ENCODE assay signal across 1 cellular context in the genomic region with DNA sequence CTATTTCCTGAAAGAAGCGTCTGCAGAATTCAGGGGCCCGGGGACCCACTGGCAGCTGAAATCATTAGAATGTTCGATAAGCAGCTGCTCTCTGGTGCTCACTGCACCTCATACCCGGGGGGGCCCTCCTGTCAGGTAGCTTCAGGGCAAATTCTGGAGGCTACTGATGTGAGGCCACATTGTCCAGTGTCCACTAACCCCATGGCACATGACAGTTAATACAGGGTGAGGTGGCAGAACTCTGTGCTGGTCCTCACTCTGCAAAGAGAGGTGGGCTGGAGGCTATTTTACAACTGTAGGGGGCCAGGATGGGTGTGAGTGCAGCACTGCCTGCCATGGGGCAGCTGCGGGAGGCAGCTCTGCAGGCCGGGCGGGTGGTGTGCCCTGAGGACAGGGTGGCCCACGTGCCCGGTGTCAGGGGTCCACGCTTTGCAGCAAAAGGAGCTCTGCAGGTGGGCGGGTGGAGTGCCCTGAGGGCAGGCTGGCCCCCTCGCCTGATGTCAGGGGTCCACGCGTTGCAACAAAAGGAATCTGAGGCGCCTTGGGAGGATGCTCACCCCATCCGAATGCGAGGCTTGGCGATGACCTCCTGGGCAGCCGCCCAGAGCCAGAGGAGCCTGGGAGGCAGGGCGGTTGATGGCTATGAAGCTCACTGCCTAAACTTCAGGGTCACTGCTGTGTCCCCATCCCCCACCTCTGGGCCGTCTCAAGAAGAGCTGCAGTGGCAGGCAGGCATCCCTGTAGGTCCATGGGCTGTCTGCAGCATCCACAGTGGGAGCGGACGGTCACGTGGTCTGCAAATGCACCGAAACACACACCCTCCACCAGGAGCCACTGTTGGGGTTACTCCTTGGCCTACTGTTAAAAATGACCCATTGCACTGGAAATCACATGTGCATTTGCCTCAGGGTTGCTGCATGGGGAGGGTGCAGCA.
TF ChIP-seq lines count a peak whose summit lies in the region.

No MANE protein-coding gene starts in this region.

TF ChIP-seq in SK-N-SH treated with all-trans-retinoic acid at 6 μM for 48 hours, 23 proteins besides CTCF, POLR2A, EP300 and RAD21 (continued from another document):
- TF ChIP-seq, protein P1, sequence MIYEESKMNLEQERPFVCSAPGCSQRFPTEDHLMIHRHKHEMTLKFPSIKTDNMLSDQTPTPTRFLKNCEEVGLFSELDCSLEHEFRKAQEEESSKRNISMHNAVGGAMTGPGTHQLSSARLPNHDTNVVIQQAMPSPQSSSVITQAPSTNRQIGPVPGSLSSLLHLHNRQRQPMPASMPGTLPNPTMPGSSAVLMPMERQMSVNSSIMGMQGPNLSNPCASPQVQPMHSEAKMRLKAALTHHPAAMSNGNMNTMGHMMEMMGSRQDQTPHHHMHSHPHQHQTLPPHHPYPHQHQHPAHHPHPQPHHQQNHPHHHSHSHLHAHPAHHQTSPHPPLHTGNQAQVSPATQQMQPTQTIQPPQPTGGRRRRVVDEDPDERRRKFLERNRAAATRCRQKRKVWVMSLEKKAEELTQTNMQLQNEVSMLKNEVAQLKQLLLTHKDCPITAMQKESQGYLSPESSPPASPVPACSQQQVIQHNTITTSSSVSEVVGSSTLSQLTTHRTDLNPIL (CRISPR knock-in tag; IDR thresholded peaks at IDR 0.05; ENCODE audit: low read depth) = no peak
- TF ChIP-seq CSDC2 (CRISPR knock-in tag; IDR thresholded peaks at IDR 0.05) (no peak), ZNF565 (CRISPR knock-in tag; conservative IDR thresholded peaks at IDR 0.05; ENCODE audit: low read depth) (no peak), TCF4 (CRISPR knock-in tag; IDR thresholded peaks at IDR 0.05; ENCODE audit: borderline replicate concordance) (no peak), ZC3H10 (CRISPR knock-in tag; IDR thresholded peaks at IDR 0.05) (no peak), SNAI2 (CRISPR knock-in tag; IDR thresholded peaks at IDR 0.05) (no peak)
- TF ChIP-seq, protein P2, sequence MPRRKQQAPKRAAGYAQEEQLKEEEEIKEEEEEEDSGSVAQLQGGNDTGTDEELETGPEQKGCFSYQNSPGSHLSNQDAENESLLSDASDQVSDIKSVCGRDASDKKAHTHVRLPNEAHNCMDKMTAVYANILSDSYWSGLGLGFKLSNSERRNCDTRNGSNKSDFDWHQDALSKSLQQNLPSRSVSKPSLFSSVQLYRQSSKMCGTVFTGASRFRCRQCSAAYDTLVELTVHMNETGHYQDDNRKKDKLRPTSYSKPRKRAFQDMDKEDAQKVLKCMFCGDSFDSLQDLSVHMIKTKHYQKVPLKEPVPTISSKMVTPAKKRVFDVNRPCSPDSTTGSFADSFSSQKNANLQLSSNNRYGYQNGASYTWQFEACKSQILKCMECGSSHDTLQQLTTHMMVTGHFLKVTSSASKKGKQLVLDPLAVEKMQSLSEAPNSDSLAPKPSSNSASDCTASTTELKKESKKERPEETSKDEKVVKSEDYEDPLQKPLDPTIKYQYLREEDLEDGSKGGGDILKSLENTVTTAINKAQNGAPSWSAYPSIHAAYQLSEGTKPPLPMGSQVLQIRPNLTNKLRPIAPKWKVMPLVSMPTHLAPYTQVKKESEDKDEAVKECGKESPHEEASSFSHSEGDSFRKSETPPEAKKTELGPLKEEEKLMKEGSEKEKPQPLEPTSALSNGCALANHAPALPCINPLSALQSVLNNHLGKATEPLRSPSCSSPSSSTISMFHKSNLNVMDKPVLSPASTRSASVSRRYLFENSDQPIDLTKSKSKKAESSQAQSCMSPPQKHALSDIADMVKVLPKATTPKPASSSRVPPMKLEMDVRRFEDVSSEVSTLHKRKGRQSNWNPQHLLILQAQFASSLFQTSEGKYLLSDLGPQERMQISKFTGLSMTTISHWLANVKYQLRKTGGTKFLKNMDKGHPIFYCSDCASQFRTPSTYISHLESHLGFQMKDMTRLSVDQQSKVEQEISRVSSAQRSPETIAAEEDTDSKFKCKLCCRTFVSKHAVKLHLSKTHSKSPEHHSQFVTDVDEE (CRISPR knock-in tag; IDR thresholded peaks at IDR 0.05) = no peak
